33 cellular contexts compared by ENCODE assay signal in the genomic region with DNA sequence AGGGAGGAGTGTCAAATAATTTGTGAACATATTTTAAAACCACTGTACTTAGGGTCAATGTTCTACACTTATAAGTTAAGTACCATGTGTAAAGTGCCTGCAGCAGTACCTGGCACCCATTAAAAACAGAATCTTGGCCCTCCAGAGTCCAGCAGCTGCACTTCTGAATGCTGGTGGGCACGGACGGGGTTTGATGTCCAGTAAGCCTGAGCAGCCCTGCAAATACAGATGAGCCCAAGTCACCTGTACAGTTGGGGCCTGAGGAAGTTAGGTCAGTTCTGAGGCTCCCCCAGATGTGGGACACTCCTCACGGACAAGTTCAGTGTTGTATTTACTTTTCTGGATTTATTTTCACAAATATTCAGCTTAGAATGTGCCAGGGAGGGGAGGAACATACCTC.
"Had no signal": no experiment of that assay in that cellular context is flagged by ENCODE, and none has a peak within 500 bp of the region (broad histone marks: within the 10 kb centered on the region; RNA-seq: fewer than 3 reads in every experiment).

No MANE protein-coding gene starts in this region.

- H3K36me3 Mint-ChIP-seq: activated naive CD4-positive, alpha-beta T cell treated with anti-CD3 and anti-CD28 coated beads, Interleukin-2, amount 50 U/mL, for 24 hours; activated naive CD8-positive, alpha-beta T cell treated with anti-CD3 and anti-CD28 coated beads, Interleukin-2, amount 10 ng/mL, durations not matched to agents 7 days and 5 days had no signal

- H3K36me3 ChIP-seq: brain microvascular endothelial cell, colonic mucosa, gastrocnemius medialis, WERI-Rb-1 had no signal

- ATAC-seq: activated CD4-positive, CD25-positive, alpha-beta regulatory T cell treated with anti-CD3 and anti-CD28 coated beads, Interleukin-2, amount 50 U/mL, for 24 hours; activated CD8-positive, alpha-beta T cell treated with anti-CD3 and anti-CD28 coated beads for 36 hours; activated T-cell treated with anti-CD3 and anti-CD28 coated beads, Interleukin-2, amount 50 U/mL, for 4 hours; activated T-helper 17 cell treated with anti-CD3 and anti-CD28 coated beads, Interleukin-2, amount 50 U/mL, for 72 hours; esophagus mucosa; foreskin keratinocyte; gastrocnemius medialis; T-helper 17 cell had no signal

- DNase-seq: activated B cell treated with CpG ODN at 0.5 μM for 24 hours; activated CD4-positive, alpha-beta T cell treated with anti-CD3 and anti-CD28 coated beads for 48 hours; activated CD4-positive, alpha-beta T cell treated with anti-CD3 and anti-CD28 coated beads, Interleukin-2, amount 50 U/mL, for 1 hour; activated CD4-positive, alpha-beta T cell treated with anti-CD3 and anti-CD28 coated beads, Interleukin-2, amount 50 U/mL, for 48 hours; activated CD8-positive, alpha-beta memory T cell treated with anti-CD3 and anti-CD28 coated beads for 24 hours; activated CD8-positive, alpha-beta T cell treated with anti-CD3 and anti-CD28 coated beads for 36 hours; activated effector memory CD4-positive, alpha-beta T cell treated with anti-CD3 and anti-CD28 coated beads, Interleukin-2, amount 50 U/mL, for 16 hours; activated naive CD4-positive, alpha-beta T cell treated with anti-CD3 and anti-CD28 coated beads for 36 hours; activated naive CD8-positive, alpha-beta T cell treated with anti-CD3 and anti-CD28 coated beads, Interleukin-2, amount 10 ng/mL, durations not matched to agents 7 days and 5 days; activated T-cell treated with anti-CD3 and anti-CD28 coated beads, Interleukin-2, amount 50 U/mL, for 4 hours; brain microvascular endothelial cell; caudate nucleus; cerebellar nuclear complex; colonic mucosa; dorsolateral prefrontal cortex; effector memory CD4-positive, alpha-beta T cell; endodermal cell; foreskin keratinocyte; gastrocnemius medialis; glutamatergic neuron; heart left ventricle; T-helper 1 cell; T-helper 17 cell; T1000; WERI-Rb-1 had no signal

- H3K9me3 ChIP-seq: colonic mucosa, gastrocnemius medialis, heart left ventricle had no signal

- H3K27ac Mint-ChIP-seq: activated B cell treated with CpG ODN at 0.5 μM for 24 hours; activated CD8-positive, alpha-beta T cell treated with anti-CD3 and anti-CD28 coated beads for 36 hours; activated naive CD4-positive, alpha-beta T cell treated with anti-CD3 and anti-CD28 coated beads for 36 hours; activated naive CD4-positive, alpha-beta T cell treated with anti-CD3 and anti-CD28 coated beads, Interleukin-2, amount 50 U/mL, for 24 hours; activated naive CD8-positive, alpha-beta T cell treated with anti-CD3 and anti-CD28 coated beads, Interleukin-2, amount 10 ng/mL, durations not matched to agents 7 days and 5 days; dendritic cell treated with granulocyte-macrophage colony-stimulating factor and Interleukin-4, amounts not matched to agents 40 ng/mL and 50 ng/mL, for 4 days; endodermal cell; T-helper 17 cell; T-helper 2 cell treated with Interferon-gamma antibody and Interleukin-4, amounts not matched to agents 5 μg/mL and 100 μg/mL, for 36 hours had no signal

- H3K27me3 ChIP-seq: brain microvascular endothelial cell, colonic mucosa, heart left ventricle had no signal

- H3K27ac ChIP-seq: brain microvascular endothelial cell, colonic mucosa, dorsolateral prefrontal cortex, foreskin keratinocyte, gastrocnemius medialis, WERI-Rb-1 had no signal

- H3K4me3 Mint-ChIP-seq: activated B cell treated with CpG ODN at 0.5 μM for 24 hours; activated CD8-positive, alpha-beta T cell treated with anti-CD3 and anti-CD28 coated beads for 36 hours; activated naive CD4-positive, alpha-beta T cell treated with anti-CD3 and anti-CD28 coated beads for 36 hours; activated naive CD4-positive, alpha-beta T cell treated with anti-CD3 and anti-CD28 coated beads, Interleukin-2, amount 50 U/mL, for 24 hours; activated naive CD8-positive, alpha-beta T cell treated with anti-CD3 and anti-CD28 coated beads, Interleukin-2, amount 10 ng/mL, durations not matched to agents 7 days and 5 days; activated T-cell treated with anti-CD3 and anti-CD28 coated beads, Interleukin-2, amount 50 U/mL, for 4 hours; activated T-helper 17 cell treated with anti-CD3 and anti-CD28 coated beads, Interleukin-2, amount 50 U/mL, for 72 hours; dendritic cell treated with granulocyte-macrophage colony-stimulating factor and Interleukin-4, amounts not matched to agents 40 ng/mL and 50 ng/mL, for 4 days; endodermal cell; T-helper 17 cell; T-helper 2 cell treated with Interferon-gamma antibody and Interleukin-4, amounts not matched to agents 5 μg/mL and 100 μg/mL, for 36 hours had no signal

- FAIRE-seq: astrocyte, bronchial epithelial cell had no signal

- H3K4me1 Mint-ChIP-seq: activated B cell treated with CpG ODN at 0.5 μM for 24 hours; activated naive CD4-positive, alpha-beta T cell treated with anti-CD3 and anti-CD28 coated beads, Interleukin-2, amount 50 U/mL, for 24 hours; activated T-helper 17 cell treated with anti-CD3 and anti-CD28 coated beads, Interleukin-2, amount 50 U/mL, for 72 hours; endodermal cell had no signal

- H3K4me1 ChIP-seq: colonic mucosa, foreskin keratinocyte had no signal

- H3K9me3 Mint-ChIP-seq: activated B cell treated with CpG ODN at 0.5 μM for 24 hours; activated CD8-positive, alpha-beta T cell treated with anti-CD3 and anti-CD28 coated beads for 36 hours; activated naive CD4-positive, alpha-beta T cell treated with anti-CD3 and anti-CD28 coated beads for 36 hours; activated naive CD4-positive, alpha-beta T cell treated with anti-CD3 and anti-CD28 coated beads, Interleukin-2, amount 50 U/mL, for 24 hours; activated naive CD8-positive, alpha-beta T cell treated with anti-CD3 and anti-CD28 coated beads, Interleukin-2, amount 10 ng/mL, durations not matched to agents 7 days and 5 days; activated T-cell treated with anti-CD3 and anti-CD28 coated beads, Interleukin-2, amount 50 U/mL, for 4 hours; activated T-helper 17 cell treated with anti-CD3 and anti-CD28 coated beads, Interleukin-2, amount 50 U/mL, for 72 hours; dendritic cell treated with granulocyte-macrophage colony-stimulating factor and Interleukin-4, amounts not matched to agents 40 ng/mL and 50 ng/mL, for 4 days; endodermal cell; T-helper 2 cell treated with Interferon-gamma antibody and Interleukin-4, amounts not matched to agents 5 μg/mL and 100 μg/mL, for 36 hours had no signal

- H3K4me3 ChIP-seq: colonic mucosa, dorsolateral prefrontal cortex, gastrocnemius medialis, heart left ventricle had no signal
